Comparison of ENCODE assay signal across 5 cellular contexts in the genomic region with DNA sequence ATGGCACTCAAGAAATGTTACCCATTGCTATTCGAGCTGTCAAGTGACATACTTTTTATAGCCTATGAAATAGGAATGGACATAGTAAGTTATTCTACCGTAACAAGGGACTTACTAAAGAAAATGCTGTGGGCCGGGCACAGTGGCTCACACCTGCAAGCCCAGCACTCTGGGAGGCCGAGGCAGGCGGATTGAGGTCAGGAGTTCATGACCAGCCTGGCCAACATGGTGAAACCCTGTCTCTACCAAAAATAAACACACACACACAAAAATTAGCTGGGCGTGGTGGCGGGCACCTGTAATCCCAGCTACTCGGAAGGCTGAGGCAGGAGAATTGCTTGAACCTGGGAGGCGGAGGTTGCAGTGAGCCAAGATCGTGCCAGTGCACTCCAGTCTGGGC. TPM values are rescaled to one million over a fixed set of nuclear protein-coding genes. Genes with fewer than 3 reads are reported as not detected.
"Had no signal": no experiment of that assay in that cellular context is flagged by ENCODE, and none has a peak within 500 bp of the region (broad histone marks: within the 10 kb centered on the region; RNA-seq: fewer than 3 reads in every experiment).

No MANE protein-coding gene starts in this region.

RNA-seq across cellular contexts. Expression of a gene that starts 53.0 kb away (rescaled TPM):
- total RNA-seq: LHCN-M2, PC-3, Right ventricle myocardium inferior, SJCRH30, SK-MEL-5 had no signal
